ENCODE assay signal across 16 cellular contexts in the genomic region with DNA sequence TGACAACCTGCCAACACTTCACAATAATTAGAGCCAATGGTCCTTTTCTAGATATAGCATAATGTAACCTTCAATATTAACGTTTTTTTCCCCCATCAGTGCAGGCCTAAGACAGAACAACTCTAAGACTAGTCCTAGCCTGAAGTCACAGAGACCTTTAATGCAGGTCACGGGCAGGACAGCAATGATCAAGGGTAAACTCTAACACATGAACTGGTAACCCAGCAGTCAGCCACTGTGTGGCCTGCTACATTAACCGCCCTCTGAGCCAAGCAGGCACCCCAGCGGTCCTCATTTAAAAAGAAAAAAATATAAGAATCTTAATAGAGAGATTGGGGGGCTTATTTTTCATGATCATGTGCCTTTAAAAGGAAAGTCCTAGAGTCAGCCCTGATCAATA.
DNase-seq lines count a peak whose midpoint lies in the region; ATAC-seq, FAIRE-seq and TF ChIP-seq lines count a peak whose summit lies in the region.
"Had no signal": no experiment of that assay in that cellular context is flagged by ENCODE, and none has a peak within 500 bp of the region (broad histone marks: within the 10 kb centered on the region; RNA-seq: fewer than 3 reads in every experiment).

No MANE protein-coding gene starts in this region.

- H2AFZ ChIP-seq in HepG2 (ENCODE audit: low read length): no peak overlapping the region

- BruUV-seq in HepG2 (replicated peaks; lab: Mats Ljungman, UMichigan): no TSS peak

- WGBS in liver: 37% methylated on average over 4 of the region's 4 CpGs
- WGBS in HepG2 (ENCODE audit: low lambda C conversion rate): 11% methylated on average over 4 of the region's 4 CpGs
- WGBS in testis, 2 donors: 78 to 80% methylated on average over 4 of the region's 4 CpGs

- H3K4me1 ChIP-seq in liver (ENCODE audit: control insufficient read depth in 4 of 4, insufficient read depth in 4 of 4, low read length in 3 of 4): peaks cover 3 to 46% (median 39%) of the 10 kb centered on the region in 4 donors
- no peaks in the 10 kb centered on the region for H3K4me1 ChIP-seq in HepG2 (ENCODE audit: insufficient read depth, low read length)
- H3K4me1 ChIP-seq in kidney (ENCODE audit: control insufficient read depth in 1 of 2, insufficient read depth in 1 of 2, low read depth in 1 of 2, low read length in 2 of 2): peaks cover 3 to 16% of the 10 kb centered on the region in 2 donors
- no peaks in the 10 kb centered on the region for H3K4me1 ChIP-seq in testis
- H3K4me1 ChIP-seq: BE2C had no signal

- CTCF ChIA-PET in HepG2 (lab: Yijun Ruan, JAX; ENCODE audit: low intra/inter-chr PET ratio, low total read pairs): no interaction called here

- POLR2A ChIA-PET in HepG2 (lab: Yijun Ruan, JAX): no interaction called here

- DNase-seq in HepG2 (ENCODE audit: low spot score) (no peak), kidney (no peak), naive B cell (no peak), H54 (ENCODE audit: insufficient read length, low spot score) (no peak), GM10266 (ENCODE audit: extremely low spot score) (no peak), kidney tubule cell (ENCODE audit: low spot score) (no peak), testis (no peak)
- DNase-seq: BE2C; CD4-positive, alpha-beta memory T cell; DMS53; GF-D8; H7 had no signal

- no peaks in the 10 kb centered on the region for H3K9me3 ChIP-seq in liver (ENCODE audit: control insufficient read depth in 4 of 4, low read length in 3 of 4)
- H3K9me3 ChIP-seq in HepG2 (ENCODE audit: low read length): no peaks in the 10 kb centered on the region
- no peaks in the 10 kb centered on the region for H3K9me3 ChIP-seq in kidney (ENCODE audit: control insufficient read depth in 1 of 2, low read length in 2 of 2)
- H3K9me3 ChIP-seq in testis: no peaks in the 10 kb centered on the region
- H3K9me3 ChIP-seq: BE2C had no signal

- H3K9ac ChIP-seq in liver (ENCODE audit: low read depth in 1 of 2, low read length in 2 of 2): peak overlapping the region in 1 of 2 donors; percentile 66
- H3K9ac ChIP-seq in HepG2 (ENCODE audit: insufficient read depth, low read depth, low read length): no peak overlapping the region
- H3K9ac ChIP-seq in kidney (ENCODE audit: low read length in 2 of 2): no peak overlapping the region

- TF ChIP-seq EP300 in HepG2 (IDR thresholded peaks at IDR 0.05; ENCODE audit: low read depth in 2 of 2, low read length in 2 of 2): no peak
- no peak for TF ChIP-seq EP300 in HepG2 (CRISPR knock-in tag; IDR thresholded peaks at IDR 0.05; ENCODE audit: borderline replicate concordance)

- H4K20me1 ChIP-seq in HepG2 (ENCODE audit: insufficient read depth, low read length): no peaks in the 10 kb centered on the region

- H3K36me3 ChIP-seq in liver (ENCODE audit: control insufficient read depth in 4 of 4, insufficient read depth in 3 of 4, low read depth in 1 of 4, low read length in 3 of 4) (no peaks in the 10 kb centered on the region), HepG2 (replicated peaks in 1 of 2; ENCODE audit: control insufficient read depth in 1 of 2, insufficient read depth in 2 of 2, low read length in 2 of 2) (no peaks in the 10 kb centered on the region), kidney (ENCODE audit: control insufficient read depth in 1 of 2, insufficient read depth in 2 of 2, low read length in 2 of 2) (no peaks in the 10 kb centered on the region), testis (ENCODE audit: low read depth, missing control alignments) (no peaks in the 10 kb centered on the region)
- H3K36me3 ChIP-seq: BE2C had no signal

- H3K4me1 Mint-ChIP-seq in naive B cell: peaks cover 13 to 45% (median 38%) of the 10 kb centered on the region in 3 donors
- H3K4me1 Mint-ChIP-seq: CD4-positive, alpha-beta memory T cell had no signal

- no peak for FAIRE-seq in HepG2 (lab: Jason Lieb, UNC)
- no peak for FAIRE-seq in kidney (lab: Jason Lieb, UNC)
- no peak for FAIRE-seq in H54 (lab: Jason Lieb, UNC)
- FAIRE-seq: D721Med, GM18507 had no signal

- peak; percentile 0 for TF ChIP-seq CTCF in liver (IDR thresholded peaks at IDR 0.05; ENCODE audit: low read depth, low read length, missing input control)
- TF ChIP-seq CTCF in HepG2 (CRISPR knock-in tag; IDR thresholded peaks at IDR 0.05): no peak
- no peak for TF ChIP-seq CTCF in kidney (IDR thresholded peaks at IDR 0.05; ENCODE audit: borderline replicate concordance, extremely low read depth, insufficient read depth)
- TF ChIP-seq CTCF in GM10266 (IDR thresholded peaks at IDR 0.05; ENCODE audit: control insufficient read depth, insufficient read depth, low read depth, missing control alignments): no peak
- no peak for TF ChIP-seq CTCF in testis (IDR thresholded peaks at IDR 0.05)

- TF ChIP-seq RAD21 in liver (IDR thresholded peaks at IDR 0.05) (no peak), HepG2 (CRISPR knock-in tag; IDR thresholded peaks at IDR 0.05) (no peak)

- no peaks in the 10 kb centered on the region for H3K9me3 Mint-ChIP-seq in naive B cell

- peaks cover 7 to 13% of the 10 kb centered on the region in 2 donors for H3K36me3 Mint-ChIP-seq in naive B cell
- H3K36me3 Mint-ChIP-seq: CD4-positive, alpha-beta memory T cell had no signal

- H3K4me3 ChIP-seq in liver (ENCODE audit: low read depth in 1 of 3, low read length in 3 of 3) (no peak overlapping the region), HepG2 (replicated peaks in 1 of 3; ENCODE audit: insufficient read depth in 1 of 3, low read depth in 2 of 3, low read length in 3 of 3) (no peak overlapping the region), kidney (ENCODE audit: low read length in 2 of 2) (no peak overlapping the region), testis (no peak overlapping the region)

- H3K27me3 ChIP-seq in liver (ENCODE audit: control insufficient read depth in 4 of 4, insufficient read depth in 4 of 4, low read length in 3 of 4) (no peaks in the 10 kb centered on the region), HepG2 (ENCODE audit: control insufficient read depth in 1 of 2, insufficient read depth in 2 of 2, low read length in 2 of 2) (no peaks in the 10 kb centered on the region), testis (no peaks in the 10 kb centered on the region)
- H3K27me3 ChIP-seq: BE2C had no signal

- ATAC-seq in HepG2 (no peak), naive B cell (ENCODE audit: low read depth in 2 of 2) (no peak)

- in situ Hi-C loops in HepG2 (cut with HindIII; ENCODE audit: extremely low pct_ligation_motif_present, low pct_unique_long_range_greater_than_20kb): no loop called here

- H3K4me3 Mint-ChIP-seq in naive B cell: no peak overlapping the region
- H3K4me3 Mint-ChIP-seq: CD4-positive, alpha-beta memory T cell had no signal

- peak overlapping the region in 4 of 6 donors; percentile 40 to 81 (median 56) for H3K27ac Mint-ChIP-seq in naive B cell
- H3K27ac Mint-ChIP-seq: CD4-positive, alpha-beta memory T cell had no signal

- H3K27me3 Mint-ChIP-seq in naive B cell: no peaks in the 10 kb centered on the region

- H3K27ac ChIP-seq in liver (ENCODE audit: low read depth in 1 of 2, low read length in 2 of 2) (peak overlapping the region; percentile 74 to 82), HepG2 (ENCODE audit: extremely low read length, insufficient read depth, low read length) (no peak overlapping the region), kidney (ENCODE audit: low read depth in 2 of 2, low read length in 2 of 2) (peak overlapping the region; percentile 35 to 61), testis (no peak overlapping the region)
- H3K27ac ChIP-seq: C4-2B had no signal

- H3K79me2 ChIP-seq in HepG2 (ENCODE audit: insufficient read depth, low read length): no peaks in the 10 kb centered on the region

- no peak for TF ChIP-seq POLR2A in HepG2 (IDR thresholded peaks at IDR 0.05; ENCODE audit: insufficient read depth in 1 of 2, low read depth in 2 of 2, low read length in 2 of 2)
- TF ChIP-seq POLR2A in H54 (IDR thresholded peaks at IDR 0.05; ENCODE audit: low read depth, low read length): no peak
- no peak for TF ChIP-seq POLR2A in testis (IDR thresholded peaks at IDR 0.05)

- intact Hi-C loops in HepG2 (cut with micrococcal nuclease; ENCODE audit: unreplicated experiment) (no loop called here), kidney (cut with DNase I) (no loop called here), testis (cut with DNase I; ENCODE audit: low total_unique reads) (no loop called here)

- no peak overlapping the region for H3K4me2 ChIP-seq in HepG2 (ENCODE audit: low read depth, low read length)

TF ChIP-seq in liver, 16 proteins besides CTCF, POLR2A, EP300 and RAD21 (continues in another document):
- TF ChIP-seq, protein P1, sequence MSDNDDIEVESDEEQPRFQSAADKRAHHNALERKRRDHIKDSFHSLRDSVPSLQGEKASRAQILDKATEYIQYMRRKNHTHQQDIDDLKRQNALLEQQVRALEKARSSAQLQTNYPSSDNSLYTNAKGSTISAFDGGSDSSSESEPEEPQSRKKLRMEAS (IDR thresholded peaks at IDR 0.05): peak; percentile 24
- TF ChIP-seq RXRA (IDR thresholded peaks at IDR 0.05) (peak; percentile 64 to 66), YY1 (IDR thresholded peaks at IDR 0.05) (peak; percentile 9), JUND (IDR thresholded peaks at IDR 0.05) (no peak)
- TF ChIP-seq, protein P2, sequence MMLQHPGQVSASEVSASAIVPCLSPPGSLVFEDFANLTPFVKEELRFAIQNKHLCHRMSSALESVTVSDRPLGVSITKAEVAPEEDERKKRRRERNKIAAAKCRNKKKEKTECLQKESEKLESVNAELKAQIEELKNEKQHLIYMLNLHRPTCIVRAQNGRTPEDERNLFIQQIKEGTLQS (IDR thresholded peaks at IDR 0.05): no peak

TF ChIP-seq in HepG2, 621 proteins besides CTCF, POLR2A, EP300 and RAD21:
- TF ChIP-seq ZNF207 (IDR thresholded peaks at IDR 0.05; ENCODE audit: borderline replicate concordance) (no peak), HNRNPL (IDR thresholded peaks at IDR 0.05; ENCODE audit: low read depth, low read length) (no peak), REL (CRISPR knock-in tag; conservative IDR thresholded peaks at IDR 0.05) (no peak)
- TF ChIP-seq, protein P3, sequence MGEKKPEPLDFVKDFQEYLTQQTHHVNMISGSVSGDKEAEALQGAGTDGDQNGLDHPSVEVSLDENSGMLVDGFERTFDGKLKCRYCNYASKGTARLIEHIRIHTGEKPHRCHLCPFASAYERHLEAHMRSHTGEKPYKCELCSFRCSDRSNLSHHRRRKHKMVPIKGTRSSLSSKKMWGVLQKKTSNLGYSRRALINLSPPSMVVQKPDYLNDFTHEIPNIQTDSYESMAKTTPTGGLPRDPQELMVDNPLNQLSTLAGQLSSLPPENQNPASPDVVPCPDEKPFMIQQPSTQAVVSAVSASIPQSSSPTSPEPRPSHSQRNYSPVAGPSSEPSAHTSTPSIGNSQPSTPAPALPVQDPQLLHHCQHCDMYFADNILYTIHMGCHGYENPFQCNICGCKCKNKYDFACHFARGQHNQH (CRISPR knock-in tag; IDR thresholded peaks at IDR 0.05): no peak

Comparison
In these comparisons a context has a peak if more than half of its experiments do, and no peak if none do; other contexts are left out.
1. H3K27ac ChIP-seq: peak in liver (2 of 2) and kidney (2 of 2); none in HepG2 (single experiment) and testis (0 of 2).